19 cellular contexts compared by ENCODE assay signal in genomic region chr14:92490239-92490959, GRCh38. TPM values are rescaled to one million over a fixed set of nuclear protein-coding genes. Genes with fewer than 3 reads are reported as not detected.
DNase-seq lines count a peak whose midpoint lies in the region; ATAC-seq and TF ChIP-seq lines count a peak whose summit lies in the region.
"Had no signal": no experiment of that assay in that cellular context is flagged by ENCODE, and none has a peak within 500 bp of the region (broad histone marks: within the 10 kb centered on the region; RNA-seq: fewer than 3 reads in every experiment).

No MANE protein-coding gene starts in this region.

- 72% methylated on average over 17 of the region's 17 CpGs for WGBS in esophagus muscularis mucosa
- WGBS in lung, 2 donors, result 60 to 68% methylated on average over 17 of the region's 17 CpGs

- H3K36me3 ChIP-seq in PC-9 (ENCODE audit: low read depth), result no peaks in the 10 kb centered on the region
- no peaks in the 10 kb centered on the region for H3K36me3 ChIP-seq in esophagus muscularis mucosa
- H3K36me3 ChIP-seq in lung (ENCODE audit: control insufficient read depth in 2 of 2, insufficient read depth in 2 of 2, low read length in 2 of 2), result no peaks in the 10 kb centered on the region
- H3K36me3 ChIP-seq: gastroesophageal sphincter had no signal

- TF ChIP-seq POLR2A in esophagus muscularis mucosa (IDR thresholded peaks at IDR 0.05; ENCODE audit: low read depth), result no peak

- H3F3A ChIP-seq in PC-9 (ENCODE audit: insufficient read depth, low read depth), result no peaks in the 10 kb centered on the region; the same call in 1 of the 2 replicates

- H3K9me3 ChIP-seq in PC-9 (ENCODE audit: insufficient read depth, low read depth) (no peaks in the 10 kb centered on the region), esophagus muscularis mucosa (no peaks in the 10 kb centered on the region), lung (ENCODE audit: control insufficient read depth in 2 of 2, insufficient read depth in 1 of 2, low read length in 1 of 2) (no peaks in the 10 kb centered on the region)
- H3K9me3 ChIP-seq: body of pancreas, gastroesophageal sphincter had no signal

- H3K27me3 ChIP-seq in PC-9 (ENCODE audit: insufficient read depth, low read depth) (no peaks in the 10 kb centered on the region), esophagus muscularis mucosa (no peaks in the 10 kb centered on the region), lung (ENCODE audit: control insufficient read depth, insufficient read depth) (no peaks in the 10 kb centered on the region)
- H3K27me3 ChIP-seq: body of pancreas, gastroesophageal sphincter had no signal

- no TSS peak for BruUV-seq in PC-9 (replicated peaks; lab: Mats Ljungman, UMichigan)

- H3K9me2 ChIP-seq in PC-9 (ENCODE audit: insufficient read depth), result no peaks in the 10 kb centered on the region

- intact Hi-C loops in PC-9 (cut with micrococcal nuclease; ENCODE audit: unreplicated experiment), result no loop called here
- intact Hi-C loops in esophagus muscularis mucosa (cut with DNase I), result no loop called here

- DNase-seq in PC-9 (no peak), esophagus muscularis mucosa (ENCODE audit: extremely low spot score) (no peak), lung (ENCODE audit: low spot score) (peak; percentile 23), superior temporal gyrus (ENCODE audit: extremely low spot score) (peak; percentile 28), foreskin melanocyte (no peak), iPS-NIHi7 (ENCODE audit: extremely low spot score) (no peak)
- DNase-seq: activated CD8-positive, alpha-beta T cell treated with anti-CD3 and anti-CD28 coated beads, Interleukin-2, amount 10 ng/mL, durations not matched to agents 7 days and 5 days; body of pancreas; mesendoderm; NCI-H187 treated with DMSO at 0.1 percent for 48 hours; SIG-M5; stimulated activated naive CD4-positive, alpha-beta T cell treated with Interleukin-2 at 50 U/mL for 16 hours had no signal

- H3K27ac ChIP-seq in PC-9 (no peak overlapping the region), esophagus muscularis mucosa (replicated peaks in 1 of 4) (peak overlapping the region; percentile 7 to 30 (median 14)), lung (ENCODE audit: low read depth in 1 of 2, low read length in 1 of 2) (peak overlapping the region in 1 of 2 donors; percentile 73)
- H3K27ac ChIP-seq: HL-60 had no signal

- no peaks in the 10 kb centered on the region for H3K79me2 ChIP-seq in PC-9 (ENCODE audit: low read depth)

- H3K4me3 ChIP-seq in PC-9, result no peak overlapping the region
- H3K4me3 ChIP-seq in esophagus muscularis mucosa, result no peak overlapping the region
- H3K4me3 ChIP-seq in lung, result no peak overlapping the region
- H3K4me3 ChIP-seq: body of pancreas, gastroesophageal sphincter, GM12878 had no signal

- no peak for TF ChIP-seq CTCF in PC-9 (conservative IDR thresholded peaks at IDR 0.05)
- TF ChIP-seq CTCF in esophagus muscularis mucosa (IDR thresholded peaks at IDR 0.05), result no peak
- TF ChIP-seq CTCF in lung (IDR thresholded peaks at IDR 0.05; ENCODE audit: control extremely low read depth, extremely low read depth), result no peak

- CTCF ChIA-PET in PC-9 (lab: Charles Lee), result no interaction called here

- H3K4me1 ChIP-seq in PC-9 (replicated peaks; ENCODE audit: insufficient read depth), result peaks cover 17% of the 10 kb centered on the region
- H3K4me1 ChIP-seq in esophagus muscularis mucosa, result peaks cover 0 to 12% (median 9%) of the 10 kb centered on the region in 4 donors
- peaks cover 0 to 24% of the 10 kb centered on the region in 2 donors for H3K4me1 ChIP-seq in lung (ENCODE audit: control insufficient read depth in 2 of 2, insufficient read depth in 2 of 2, low read length in 2 of 2)
- H3K4me1 ChIP-seq: body of pancreas had no signal

- POLR2A ChIA-PET in PC-9 (lab: Charles Lee; ENCODE audit: unreplicated experiment), result no interaction called here

- 0 out of 2 replicates have a peak overlapping the region, but pooled peaks have one; percentile 7 for H3K4me2 ChIP-seq in PC-9

- H4K20me1 ChIP-seq in PC-9 (ENCODE audit: insufficient read depth), result no peaks in the 10 kb centered on the region

- ATAC-seq in lung (ENCODE audit: insufficient read depth, low FRiP score), result no peak
- no peak for ATAC-seq in GM21390 (IDR thresholded peaks at IDR 0.05; ENCODE audit: unreplicated experiment)
- ATAC-seq: activated CD8-positive, alpha-beta T cell treated with anti-CD3 and anti-CD28 coated beads, Interleukin-2, amount 10 ng/mL, durations not matched to agents 7 days and 5 days; body of pancreas; gastroesophageal sphincter; GM12878; HCT116; WTC11 had no signal

- no peak for TF ChIP-seq EP300 in esophagus muscularis mucosa (IDR thresholded peaks at IDR 0.05)

- no peak overlapping the region for H2AFZ ChIP-seq in PC-9

RNA-seq across cellular contexts. Expression of gene RIN3, which starts 23.2 kb away (rescaled TPM):
- 13.4 and 14.8 TPM in 2 replicates for total RNA-seq in PC-9 (2021)
- 10 to 100 TPM; 10.6 to 20.0 (median 13.1) TPM for total RNA-seq in esophagus muscularis mucosa
- total RNA-seq in lung, result 10 to 100 TPM; 28.1 to 55.5 TPM
- polyA plus RNA-seq in lung, result 10 to 100 TPM; 19.3 to 52.4 TPM
- polyA plus RNA-seq: neural cell had no signal

Comparison
In these comparisons a context has a peak if more than half of its experiments do, and no peak if none do; other contexts are left out.
1. DNase-seq: peak in lung (single experiment) and superior temporal gyrus (single experiment); none in PC-9 (0 of 2), esophagus muscularis mucosa (single experiment), foreskin melanocyte (single experiment) and iPS-NIHi7 (single experiment).